7 cellular contexts compared by ENCODE assay signal in the genomic region with DNA sequence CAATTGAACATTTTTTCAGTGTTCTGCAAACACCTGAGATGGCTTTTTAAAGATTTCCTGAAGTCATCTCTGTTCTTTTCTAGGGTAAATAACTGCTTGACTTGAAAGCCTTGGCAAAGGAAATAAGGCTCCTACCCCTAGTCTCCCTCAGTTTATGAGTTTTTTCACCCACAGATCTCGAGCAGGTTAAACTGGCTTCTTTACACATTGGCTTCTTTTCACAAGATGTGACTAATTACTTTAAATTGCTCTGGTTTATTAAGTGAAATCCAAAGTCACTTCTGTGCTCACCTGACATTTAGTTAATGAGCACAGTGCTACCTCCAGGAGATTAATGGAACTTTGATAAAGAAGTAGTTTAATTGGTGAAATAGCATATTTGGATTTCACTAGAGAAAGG.
"Had no signal": no experiment of that assay in that cellular context is flagged by ENCODE, and none has a peak within 500 bp of the region (broad histone marks: within the 10 kb centered on the region; RNA-seq: fewer than 3 reads in every experiment).

No MANE protein-coding gene starts in this region.

- H3K4me3 ChIP-seq: GM23338 had no signal

- FAIRE-seq: H1, H54, HTR-8/SVneo had no signal

- H3K4me1 Mint-ChIP-seq: GM23338, H9 had no signal

- H3K9me3 Mint-ChIP-seq: GM23338, H9 had no signal

- H3K4me3 Mint-ChIP-seq: GM23338, H9 had no signal

- DNase-seq: H9, HCEC 1CT, IMR-90 had no signal

- H3K27ac Mint-ChIP-seq: GM23338, H9 had no signal

- ATAC-seq: GM23338 had no signal
